19 cellular contexts compared by ENCODE assay signal in the genomic region with DNA sequence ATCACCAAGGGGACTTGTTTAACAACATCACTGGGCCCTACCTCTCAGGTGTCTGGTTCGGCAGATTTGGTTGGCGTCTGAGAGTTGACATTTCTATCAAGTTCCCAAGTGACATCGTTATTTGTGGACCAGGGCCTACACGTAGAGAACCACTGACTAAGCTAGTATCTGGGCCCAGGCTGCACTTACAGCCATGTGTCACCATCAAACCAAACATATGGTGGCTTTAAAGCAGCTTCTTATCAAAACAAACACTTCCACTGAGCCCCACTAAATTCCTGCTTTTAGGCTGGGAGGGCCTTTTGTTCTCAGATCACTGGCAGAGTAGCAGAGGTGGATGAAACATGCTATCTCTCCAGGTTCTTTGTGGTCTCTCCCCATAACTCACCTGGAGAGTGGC.
A peak's percentile ranks its signal among the peaks of the same experiment; 100 is the strongest.
DNase-seq lines count a peak whose midpoint lies in the region; ATAC-seq and TF ChIP-seq lines count a peak whose summit lies in the region.
"Had no signal": no experiment of that assay in that cellular context is flagged by ENCODE, and none has a peak within 500 bp of the region (broad histone marks: within the 10 kb centered on the region; RNA-seq: fewer than 3 reads in every experiment).

No MANE protein-coding gene starts in this region.

- no peaks in the 10 kb centered on the region for H3K4me1 ChIP-seq in breast epithelium

- no peaks in the 10 kb centered on the region for H3K27me3 ChIP-seq in breast epithelium
- H3K27me3 ChIP-seq: MG63 had no signal

- no peak for TF ChIP-seq POLR2A in breast epithelium (IDR thresholded peaks at IDR 0.05)

- intact Hi-C loops in breast epithelium (cut with DNase I; ENCODE audit: low total_unique reads), result no loop called here

- H3K27ac ChIP-seq in breast epithelium, result no peak overlapping the region
- H3K27ac ChIP-seq: C4-2B had no signal

- no peak for TF ChIP-seq CTCF in breast epithelium (IDR thresholded peaks at IDR 0.05)

- no peaks in the 10 kb centered on the region for H3K9me3 ChIP-seq in breast epithelium
- H3K9me3 ChIP-seq: MG63 had no signal

- DNase-seq in DMS53 (lab: John Stamatoyannopoulos, UW) (peak; percentile 68), EL (peak; percentile 8), NCI-H524 (lab: John Stamatoyannopoulos, UW) (peak; percentile 60 to 86), fibroblast of peridontal ligament (ENCODE audit: extremely low read depth) (peak; percentile 9), iPS-NIHi7 (ENCODE audit: extremely low spot score) (no peak), hippocampal formation (lab: John Stamatoyannopoulos, UW) (no peak), breast epithelium (ENCODE audit: low spot score in 2 of 2) (no peak)
- DNase-seq: AML-193; MG63; NCI-H1048; NCI-H1436; NCI-H2081; NCI-H226; NCI-H69; NK-92 treated with Interleukin-12 subunit alpha and Interleukin-12 subunit beta, amount 100 ng/mL, for 24 hours; Right ventricle myocardium superior had no signal

- no peaks in the 10 kb centered on the region for H3K36me3 ChIP-seq in breast epithelium
- H3K36me3 ChIP-seq: MG63 had no signal

- no peak for ATAC-seq in HG03354 (IDR thresholded peaks at IDR 0.05; ENCODE audit: poor library complexity, severe bottlenecking, unreplicated experiment)

- H3K4me3 ChIP-seq in breast epithelium, result no peak overlapping the region
- H3K4me3 ChIP-seq: MG63, SK-N-MC had no signal

Comparison
In these comparisons a context has a peak if more than half of its experiments do, and no peak if none do; other contexts are left out.
1. DNase-seq: peak in DMS53 (single experiment), EL (single experiment), NCI-H524 (2 of 2) and fibroblast of peridontal ligament (single experiment); none in iPS-NIHi7 (single experiment), hippocampal formation (0 of 2) and breast epithelium (0 of 2).